ENCODE assay signal across 8 cellular contexts in genomic region chr15:59436774-59437472, GRCh38. TPM values are rescaled to one million over a fixed set of nuclear protein-coding genes. Genes with fewer than 3 reads are reported as not detected.
DNase-seq lines count a peak whose midpoint lies in the region; ATAC-seq and TF ChIP-seq lines count a peak whose summit lies in the region.

No MANE protein-coding gene starts in this region.

- ATAC-seq in activated CD8-positive, alpha-beta memory T cell treated with anti-CD3 and anti-CD28 coated beads, Interleukin-2, amount 10 ng/mL, durations not matched to agents 7 days and 5 days, result no peak
- no peak for ATAC-seq in activated T-helper 17 cell treated with anti-CD3 and anti-CD28 coated beads, Interleukin-2, amount 50 U/mL, for 72 hours (replicated peaks)
- no peak for ATAC-seq in esophagus mucosa

- no peak for TF ChIP-seq CTCF in tibial artery (IDR thresholded peaks at IDR 0.05)

- H3K4me1 Mint-ChIP-seq in activated CD8-positive, alpha-beta memory T cell treated with anti-CD3 and anti-CD28 coated beads, Interleukin-2, amount 10 ng/mL, durations not matched to agents 7 days and 5 days, result peaks cover 18% of the 10 kb centered on the region
- H3K4me1 Mint-ChIP-seq in activated T-helper 17 cell treated with anti-CD3 and anti-CD28 coated beads, Interleukin-2, amount 50 U/mL, for 72 hours, result no peaks in the 10 kb centered on the region

- CTCF ChIA-PET in activated CD8-positive, alpha-beta memory T cell treated with anti-CD3 and anti-CD28 coated beads, Interleukin-2, amount 10 ng/mL, durations not matched to agents 7 days and 5 days (lab: Charles Lee), result interaction anchor here (1.4 kb wide), 1 partner anchor 15 kb away, joined by 4 read pairs; no protein-coding TSS in a partner anchor

- no peaks in the 10 kb centered on the region for H3K36me3 ChIP-seq in iPS-20b (ENCODE audit: insufficient read depth, low read depth, low read length)
- no peaks in the 10 kb centered on the region for H3K36me3 ChIP-seq in tibial artery

- DNase-seq in activated CD8-positive, alpha-beta memory T cell treated with anti-CD3 and anti-CD28 coated beads, Interleukin-2, amount 10 ng/mL, durations not matched to agents 7 days and 5 days, result no peak
- no peak for DNase-seq in activated CD8-positive, alpha-beta memory T cell treated with anti-CD3 and anti-CD28 coated beads, Interleukin-2, amount 50 U/mL, for 48 hours
- DNase-seq in tibial artery (no peak), SKM-1 treated with dmso at 0.1 percent for 144 hours (lab: John Stamatoyannopoulos, UW; ENCODE audit: unreplicated experiment) (no peak)
- DNase-seq in activated naive CD4-positive, alpha-beta T cell treated with Interleukin-2 at 50 U/mL for 16 hours, result no peak

- no peak overlapping the region for H3K27ac ChIP-seq in iPS-20b (ENCODE audit: low read length)
- H3K27ac ChIP-seq in tibial artery, result peak overlapping the region; percentile 38 to 53

- H3K27me3 ChIP-seq in iPS-20b (ENCODE audit: insufficient read depth, low read length), result peaks cover 76% of the 10 kb centered on the region
- no peaks in the 10 kb centered on the region for H3K27me3 ChIP-seq in tibial artery

- no peaks in the 10 kb centered on the region for H3K9me3 Mint-ChIP-seq in activated CD8-positive, alpha-beta memory T cell treated with anti-CD3 and anti-CD28 coated beads, Interleukin-2, amount 10 ng/mL, durations not matched to agents 7 days and 5 days (ENCODE audit: low read depth)
- H3K9me3 Mint-ChIP-seq in activated T-helper 17 cell treated with anti-CD3 and anti-CD28 coated beads, Interleukin-2, amount 50 U/mL, for 72 hours, result no peaks in the 10 kb centered on the region

- H3K4me1 ChIP-seq in iPS-20b (ENCODE audit: insufficient read depth, low read length) (no peaks in the 10 kb centered on the region), tibial artery (peaks cover 0 to 19% (median 14%) of the 10 kb centered on the region in 4 donors)

- peak overlapping the region; percentile 73 for H3K4me3 Mint-ChIP-seq in activated CD8-positive, alpha-beta memory T cell treated with anti-CD3 and anti-CD28 coated beads, Interleukin-2, amount 10 ng/mL, durations not matched to agents 7 days and 5 days
- peak overlapping the region; percentile 72 for H3K4me3 Mint-ChIP-seq in activated T-helper 17 cell treated with anti-CD3 and anti-CD28 coated beads, Interleukin-2, amount 50 U/mL, for 72 hours

- H3K4me3 ChIP-seq in iPS-20b (ENCODE audit: low read length), result peak overlapping the region; percentile 82
- peak overlapping the region; percentile 55 to 71 for H3K4me3 ChIP-seq in tibial artery

- H3K27ac Mint-ChIP-seq in activated CD8-positive, alpha-beta memory T cell treated with anti-CD3 and anti-CD28 coated beads, Interleukin-2, amount 10 ng/mL, durations not matched to agents 7 days and 5 days, result no peak overlapping the region
- H3K27ac Mint-ChIP-seq in activated T-helper 17 cell treated with anti-CD3 and anti-CD28 coated beads, Interleukin-2, amount 50 U/mL, for 72 hours, result no peak overlapping the region

- H3K36me3 Mint-ChIP-seq in activated CD8-positive, alpha-beta memory T cell treated with anti-CD3 and anti-CD28 coated beads, Interleukin-2, amount 10 ng/mL, durations not matched to agents 7 days and 5 days, result no peaks in the 10 kb centered on the region
- no peaks in the 10 kb centered on the region for H3K36me3 Mint-ChIP-seq in activated T-helper 17 cell treated with anti-CD3 and anti-CD28 coated beads, Interleukin-2, amount 50 U/mL, for 72 hours (ENCODE audit: low read depth)

- intact Hi-C loops in tibial artery (cut with DNase I; ENCODE audit: low total_unique reads), result no loop called here

- H3K9ac ChIP-seq in iPS-20b (ENCODE audit: low read depth, low read length), result no peak overlapping the region

- H3K27me3 Mint-ChIP-seq in activated CD8-positive, alpha-beta memory T cell treated with anti-CD3 and anti-CD28 coated beads, Interleukin-2, amount 10 ng/mL, durations not matched to agents 7 days and 5 days, result peaks cover 81% of the 10 kb centered on the region
- peaks cover 40% of the 10 kb centered on the region for H3K27me3 Mint-ChIP-seq in activated T-helper 17 cell treated with anti-CD3 and anti-CD28 coated beads, Interleukin-2, amount 50 U/mL, for 72 hours

- H3K9me3 ChIP-seq in iPS-20b (ENCODE audit: insufficient read depth, low read depth, low read length), result no peaks in the 10 kb centered on the region
- H3K9me3 ChIP-seq in tibial artery, result no peaks in the 10 kb centered on the region

RNA-seq across cellular contexts. Expression of gene FAM81A, which starts 1.1 kb away (rescaled TPM):
- 1 to 10 TPM; 2.5 to 3.7 TPM for total RNA-seq in activated CD8-positive, alpha-beta memory T cell treated with anti-CD3 and anti-CD28 coated beads, Interleukin-2, amount 10 ng/mL, durations not matched to agents 7 days and 5 days
- not detected for total RNA-seq in activated T-helper 17 cell treated with anti-CD3 and anti-CD28 coated beads, Interleukin-2, amount 50 U/mL, for 72 hours
- total RNA-seq in esophagus mucosa, result 1.2 TPM
